1 cellular context compared by ENCODE assay signal in the genomic region with DNA sequence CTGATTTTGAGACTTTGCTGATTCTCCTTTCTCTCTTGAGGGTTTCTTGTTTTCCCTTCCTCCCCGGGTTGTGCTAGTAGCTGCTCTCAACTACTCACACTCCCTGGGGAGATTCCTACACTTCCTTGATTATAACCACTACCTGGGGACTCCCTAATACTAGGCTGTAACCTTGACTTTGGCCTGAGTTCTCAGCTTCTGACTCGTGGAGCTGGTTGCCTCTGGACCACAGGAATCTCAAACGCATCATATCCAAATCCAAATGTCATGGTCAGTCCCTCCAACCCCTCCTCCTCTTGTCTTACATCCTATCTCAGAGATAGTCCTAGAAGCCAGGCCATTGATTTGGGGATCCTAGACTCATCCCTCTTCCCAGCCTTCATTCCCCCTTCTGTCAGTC.
TF ChIP-seq lines count a peak whose summit lies in the region.

No MANE protein-coding gene starts in this region.

TF ChIP-seq in GM12878, 131 proteins besides CTCF, POLR2A, EP300 and RAD21:
- TF ChIP-seq ZBED1 (IDR thresholded peaks at IDR 0.05; ENCODE audit: borderline replicate concordance) (no peak), ZNF207 (IDR thresholded peaks at IDR 0.05; ENCODE audit: borderline replicate concordance) (no peak), ZNF384 (IDR thresholded peaks at IDR 0.05; ENCODE audit: borderline replicate concordance, low read depth, low read length) (no peak), MEF2A (IDR thresholded peaks at IDR 0.05; ENCODE audit: insufficient read depth, low read depth, low read length) (no peak), IRF4 (IDR thresholded peaks at IDR 0.05; ENCODE audit: low read depth, low read length) (no peak), CEBPB (IDR thresholded peaks at IDR 0.05; ENCODE audit: borderline replicate concordance in 1 of 2, low read depth in 2 of 2, low read length in 2 of 2) (no peak), IKZF1 (conservative IDR thresholded peaks at IDR 0.05) (no peak), NFIC (IDR thresholded peaks at IDR 0.05; ENCODE audit: low read depth, low read length) (no peak), TCF3 (IDR thresholded peaks at IDR 0.05; ENCODE audit: borderline replicate concordance, insufficient read depth, low read depth, low read length) (no peak), GABPA (IDR thresholded peaks at IDR 0.05; ENCODE audit: low read depth) (no peak), ESRRA (IDR thresholded peaks at IDR 0.05; ENCODE audit: low read length) (no peak), MEF2B (IDR thresholded peaks at IDR 0.05; ENCODE audit: partially characterized antibody, poor library complexity, severe bottlenecking) (no peak), FOXM1 (IDR thresholded peaks at IDR 0.05; ENCODE audit: low read depth, low read length) (no peak), ZZZ3 (IDR thresholded peaks at IDR 0.05; ENCODE audit: control insufficient read depth, insufficient read length, low read depth) (no peak), EGR1 (IDR thresholded peaks at IDR 0.05; ENCODE audit: borderline replicate concordance in 1 of 2, low read depth in 2 of 2, low read length in 2 of 2) (no peak)
- TF ChIP-seq, protein P1, sequence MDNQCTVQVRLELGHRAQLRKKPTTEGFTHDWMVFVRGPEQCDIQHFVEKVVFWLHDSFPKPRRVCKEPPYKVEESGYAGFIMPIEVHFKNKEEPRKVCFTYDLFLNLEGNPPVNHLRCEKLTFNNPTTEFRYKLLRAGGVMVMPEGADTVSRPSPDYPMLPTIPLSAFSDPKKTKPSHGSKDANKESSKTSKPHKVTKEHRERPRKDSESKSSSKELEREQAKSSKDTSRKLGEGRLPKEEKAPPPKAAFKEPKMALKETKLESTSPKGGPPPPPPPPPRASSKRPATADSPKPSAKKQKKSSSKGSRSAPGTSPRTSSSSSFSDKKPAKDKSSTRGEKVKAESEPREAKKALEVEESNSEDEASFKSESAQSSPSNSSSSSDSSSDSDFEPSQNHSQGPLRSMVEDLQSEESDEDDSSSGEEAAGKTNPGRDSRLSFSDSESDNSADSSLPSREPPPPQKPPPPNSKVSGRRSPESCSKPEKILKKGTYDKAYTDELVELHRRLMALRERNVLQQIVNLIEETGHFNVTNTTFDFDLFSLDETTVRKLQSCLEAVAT (IDR thresholded peaks at IDR 0.05), result no peak
- TF ChIP-seq, protein P2, sequence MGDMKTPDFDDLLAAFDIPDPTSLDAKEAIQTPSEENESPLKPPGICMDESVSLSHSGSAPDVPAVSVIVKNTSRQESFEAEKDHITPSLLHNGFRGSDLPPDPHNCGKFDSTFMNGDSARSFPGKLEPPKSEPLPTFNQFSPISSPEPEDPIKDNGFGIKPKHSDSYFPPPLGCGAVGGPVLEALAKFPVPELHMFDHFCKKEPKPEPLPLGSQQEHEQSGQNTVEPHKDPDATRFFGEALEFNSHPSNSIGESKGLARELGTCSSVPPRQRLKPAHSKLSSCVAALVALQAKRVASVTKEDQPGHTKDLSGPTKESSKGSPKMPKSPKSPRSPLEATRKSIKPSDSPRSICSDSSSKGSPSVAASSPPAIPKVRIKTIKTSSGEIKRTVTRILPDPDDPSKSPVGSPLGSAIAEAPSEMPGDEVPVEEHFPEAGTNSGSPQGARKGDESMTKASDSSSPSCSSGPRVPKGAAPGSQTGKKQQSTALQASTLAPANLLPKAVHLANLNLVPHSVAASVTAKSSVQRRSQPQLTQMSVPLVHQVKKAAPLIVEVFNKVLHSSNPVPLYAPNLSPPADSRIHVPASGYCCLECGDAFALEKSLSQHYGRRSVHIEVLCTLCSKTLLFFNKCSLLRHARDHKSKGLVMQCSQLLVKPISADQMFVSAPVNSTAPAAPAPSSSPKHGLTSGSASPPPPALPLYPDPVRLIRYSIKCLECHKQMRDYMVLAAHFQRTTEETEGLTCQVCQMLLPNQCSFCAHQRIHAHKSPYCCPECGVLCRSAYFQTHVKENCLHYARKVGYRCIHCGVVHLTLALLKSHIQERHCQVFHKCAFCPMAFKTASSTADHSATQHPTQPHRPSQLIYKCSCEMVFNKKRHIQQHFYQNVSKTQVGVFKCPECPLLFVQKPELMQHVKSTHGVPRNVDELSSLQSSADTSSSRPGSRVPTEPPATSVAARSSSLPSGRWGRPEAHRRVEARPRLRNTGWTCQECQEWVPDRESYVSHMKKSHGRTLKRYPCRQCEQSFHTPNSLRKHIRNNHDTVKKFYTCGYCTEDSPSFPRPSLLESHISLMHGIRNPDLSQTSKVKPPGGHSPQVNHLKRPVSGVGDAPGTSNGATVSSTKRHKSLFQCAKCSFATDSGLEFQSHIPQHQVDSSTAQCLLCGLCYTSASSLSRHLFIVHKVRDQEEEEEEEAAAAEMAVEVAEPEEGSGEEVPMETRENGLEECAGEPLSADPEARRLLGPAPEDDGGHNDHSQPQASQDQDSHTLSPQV (IDR thresholded peaks at IDR 0.05), result no peak
